ENCODE assay signal across 18 cellular contexts in genomic region chr3:66425032-66425431, GRCh38.
DNase-seq lines count a peak whose midpoint lies in the region; ATAC-seq and TF ChIP-seq lines count a peak whose summit lies in the region.
"Had no signal": no experiment of that assay in that cellular context is flagged by ENCODE, and none has a peak within 500 bp of the region (broad histone marks: within the 10 kb centered on the region; RNA-seq: fewer than 3 reads in every experiment).

No MANE protein-coding gene starts in this region.

- intact Hi-C loops in adrenal gland (cut with DNase I): no loop called here

- no peak for TF ChIP-seq POLR2A in adrenal gland (IDR thresholded peaks at IDR 0.05)

- H3K9me3 Mint-ChIP-seq in naive thymus-derived CD8-positive, alpha-beta T cell: peaks cover 3 to 35% (median 22%) of the 10 kb centered on the region in 9 donors

- no peak for ATAC-seq in thoracic aorta (ENCODE audit: insufficient number of reproducible peaks, low FRiP score, low read depth)
- ATAC-seq in naive thymus-derived CD8-positive, alpha-beta T cell: no peak
- no peak for ATAC-seq in HG03095 (IDR thresholded peaks at IDR 0.05; ENCODE audit: unreplicated experiment)
- ATAC-seq: foreskin keratinocyte had no signal

- DNase-seq in adrenal gland (peak; percentile 25 to 80 (median 45)), globus pallidus (ENCODE audit: low spot score) (peak; percentile 65), thoracic aorta (ENCODE audit: low spot score) (no peak), NCI-H1105 (lab: John Stamatoyannopoulos, UW) (no peak), NCI-H146 treated with DMSO at 0.1 percent for 48 hours (lab: John Stamatoyannopoulos, UW; ENCODE audit: unreplicated experiment) (no peak)
- no peak for DNase-seq in naive thymus-derived CD8-positive, alpha-beta T cell
- DNase-seq: activated T-cell treated with anti-CD3 and anti-CD28 coated beads, Interleukin-2, amount 50 U/mL, for 48 hours; foreskin keratinocyte; GF-D8; immature natural killer cell; NCI-H187 treated with DMSO at 0.1 percent for 48 hours; NCI-H524; OCI-M1; stimulated activated CD4-positive, alpha-beta T cell treated with anti-CD3 and anti-CD28 coated beads, Interleukin-1b, Interleukin-23, amount 100 ng/mL, for 48 hours had no signal

- H3K4me1 Mint-ChIP-seq in naive thymus-derived CD8-positive, alpha-beta T cell: peaks cover 0 to 10% (median 2%) of the 10 kb centered on the region in 4 donors

- peaks cover 14 to 18% (median 17%) of the 10 kb centered on the region in 3 donors for H3K36me3 Mint-ChIP-seq in naive thymus-derived CD8-positive, alpha-beta T cell

- H3K27ac ChIP-seq in adrenal gland (peak overlapping the region in 1 of 5 donors; percentile 24), muscle layer of colon (ENCODE audit: low read depth, low read length) (peak overlapping the region; percentile 67), thoracic aorta (peak overlapping the region; percentile 24 to 25)
- H3K27ac ChIP-seq: foreskin keratinocyte, SK-N-MC had no signal

- no peaks in the 10 kb centered on the region for H3K27me3 ChIP-seq in adrenal gland
- H3K27me3 ChIP-seq in muscle layer of colon (ENCODE audit: control insufficient read depth in 1 of 2, insufficient read depth in 2 of 2, low read length in 2 of 2): no peaks in the 10 kb centered on the region
- no peaks in the 10 kb centered on the region for H3K27me3 ChIP-seq in thoracic aorta (replicated peaks; ENCODE audit: insufficient read depth)
- H3K27me3 ChIP-seq: foreskin keratinocyte had no signal

- H3K27ac Mint-ChIP-seq in naive thymus-derived CD8-positive, alpha-beta T cell: no peak overlapping the region
- H3K27ac Mint-ChIP-seq: immature natural killer cell, type B pancreatic cell had no signal

- no peak overlapping the region for H3K9ac ChIP-seq in muscle layer of colon (ENCODE audit: low read length)

- H3K4me1 ChIP-seq in adrenal gland (replicated peaks in 1 of 2) (peaks cover 6 to 8% of the 10 kb centered on the region in 2 donors), muscle layer of colon (ENCODE audit: insufficient read depth, low read length) (peaks cover 72% of the 10 kb centered on the region), thoracic aorta (ENCODE audit: control insufficient read depth in 1 of 2, low read depth in 2 of 2) (peaks cover 27 to 63% of the 10 kb centered on the region in 2 donors)

- no peak overlapping the region for H3K4me3 Mint-ChIP-seq in naive thymus-derived CD8-positive, alpha-beta T cell
- H3K4me3 Mint-ChIP-seq: immature natural killer cell, type B pancreatic cell had no signal

- POLR2A ChIA-PET in naive thymus-derived CD8-positive, alpha-beta T cell (lab: Charles Lee): no interaction called here

- WGBS in adrenal gland, 4 donors: 26 to 46% (median 33%) methylated on average over 5 of the region's 5 CpGs

- H3K36me3 ChIP-seq in adrenal gland (replicated peaks in 1 of 2): no peaks in the 10 kb centered on the region
- H3K36me3 ChIP-seq in muscle layer of colon (ENCODE audit: insufficient read depth, low read length): no peaks in the 10 kb centered on the region
- H3K36me3 ChIP-seq in thoracic aorta: no peaks in the 10 kb centered on the region

- H3K9me3 ChIP-seq in adrenal gland (replicated peaks in 1 of 3) (no peaks in the 10 kb centered on the region), muscle layer of colon (ENCODE audit: low read length) (no peaks in the 10 kb centered on the region), thoracic aorta (no peaks in the 10 kb centered on the region)

- TF ChIP-seq CTCF in adrenal gland (IDR thresholded peaks at IDR 0.05) (no peak), thoracic aorta (IDR thresholded peaks at IDR 0.05) (no peak)

- H3K4me3 ChIP-seq in adrenal gland: no peak overlapping the region
- H3K4me3 ChIP-seq in muscle layer of colon (ENCODE audit: low read depth in 1 of 2, low read length in 2 of 2): peak overlapping the region in 1 of 2 donors; percentile 29
- no peak overlapping the region for H3K4me3 ChIP-seq in thoracic aorta
- H3K4me3 ChIP-seq: SK-N-MC had no signal

- H3K27me3 Mint-ChIP-seq in naive thymus-derived CD8-positive, alpha-beta T cell: no peaks in the 10 kb centered on the region
- H3K27me3 Mint-ChIP-seq: type B pancreatic cell had no signal

Comparison
In these comparisons a context has a peak if more than half of its experiments do, and no peak if none do; other contexts are left out.
1. DNase-seq: peak in adrenal gland (7 of 7) and globus pallidus (single experiment); none in thoracic aorta (single experiment), naive thymus-derived CD8-positive, alpha-beta T cell (0 of 10), NCI-H1105 (single experiment) and NCI-H146 treated with DMSO at 0.1 percent for 48 hours (single experiment).